Comparison of ENCODE assay signal across 22 cellular contexts in the genomic region with DNA sequence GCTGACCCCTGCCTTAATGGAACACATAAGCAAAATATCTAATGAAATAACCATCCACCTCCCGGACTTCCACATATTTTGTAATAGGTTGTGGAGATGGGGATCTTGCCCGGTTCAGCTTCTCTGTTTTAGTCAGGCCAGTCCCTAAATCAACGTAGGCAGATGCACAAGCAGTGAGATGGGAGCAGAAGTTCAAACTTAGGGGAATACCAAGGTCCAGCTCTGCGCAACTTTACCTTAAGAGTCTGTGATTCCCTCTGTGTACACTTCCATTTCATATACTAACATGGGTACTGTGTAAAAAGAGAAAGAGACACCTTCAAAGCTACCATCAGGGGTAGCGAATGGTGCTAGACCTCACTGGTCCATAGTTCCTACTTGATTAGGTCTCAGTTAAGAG.
"Had no signal": no experiment of that assay in that cellular context is flagged by ENCODE, and none has a peak within 500 bp of the region (broad histone marks: within the 10 kb centered on the region; RNA-seq: fewer than 3 reads in every experiment).

No MANE protein-coding gene starts in this region.

- H3K27me3 ChIP-seq: neural progenitor cell, ovary, right atrium auricular region, sigmoid colon had no signal

- DNase-seq: effector CD4-positive, alpha-beta T cell; endodermal cell; erythroblast; foreskin melanocyte; heart left ventricle; hippocampal formation; left colon; left ventricle myocardium superior; mesenchymal stem cell; midbrain; nucleus accumbens; ovary; sigmoid colon; stimulated activated naive CD4-positive, alpha-beta T cell treated with Interleukin-2 at 50 U/mL for 16 hours; trophoblast cell had no signal

- H3K4me1 ChIP-seq: right atrium auricular region, sigmoid colon had no signal

- H3K4me2 ChIP-seq: neural progenitor cell had no signal

- H3K27ac Mint-ChIP-seq: endodermal cell; natural killer cell treated with Interleukin-12 subunit alpha and Interleukin-12 subunit beta and Interleukin-15 and Interleukin-18, amount 100 ng/mL, for 72 hours; neural progenitor cell had no signal

- H2AFZ ChIP-seq: neural progenitor cell had no signal

- H3K9me3 Mint-ChIP-seq: endodermal cell; natural killer cell treated with Interleukin-12 subunit alpha and Interleukin-12 subunit beta and Interleukin-15 and Interleukin-18, amount 100 ng/mL, for 72 hours; neural progenitor cell had no signal

- H3K36me3 ChIP-seq: heart left ventricle, neural progenitor cell, ovary, right atrium auricular region, sigmoid colon had no signal

- H3K4me1 Mint-ChIP-seq: endodermal cell had no signal

- H3K27ac ChIP-seq: heart left ventricle, neural progenitor cell, ovary, right atrium auricular region, sigmoid colon, skin epidermis had no signal

- H3K9me3 ChIP-seq: heart left ventricle, ovary, right atrium auricular region, sigmoid colon had no signal

- H3K4me3 ChIP-seq: heart left ventricle, lung, neural progenitor cell, ovary, right atrium auricular region, sigmoid colon, skin epidermis had no signal

- FAIRE-seq: endothelial cell of umbilical vein, urothelium cell line had no signal

- H3K36me3 Mint-ChIP-seq: natural killer cell treated with Interleukin-12 subunit alpha and Interleukin-12 subunit beta and Interleukin-15 and Interleukin-18, amount 100 ng/mL, for 72 hours; neural progenitor cell had no signal

- H3K9ac ChIP-seq: neural progenitor cell had no signal

- H3K4me3 Mint-ChIP-seq: endodermal cell; natural killer cell treated with Interleukin-12 subunit alpha and Interleukin-12 subunit beta and Interleukin-15 and Interleukin-18, amount 100 ng/mL, for 72 hours; neural progenitor cell had no signal

- ATAC-seq: heart left ventricle; left colon; left ventricle myocardium superior; natural killer cell treated with Interleukin-12 subunit alpha and Interleukin-12 subunit beta and Interleukin-15 and Interleukin-18, amount 100 ng/mL, for 72 hours had no signal
